Comparison of ENCODE assay signal across 11 cellular contexts in the genomic region with DNA sequence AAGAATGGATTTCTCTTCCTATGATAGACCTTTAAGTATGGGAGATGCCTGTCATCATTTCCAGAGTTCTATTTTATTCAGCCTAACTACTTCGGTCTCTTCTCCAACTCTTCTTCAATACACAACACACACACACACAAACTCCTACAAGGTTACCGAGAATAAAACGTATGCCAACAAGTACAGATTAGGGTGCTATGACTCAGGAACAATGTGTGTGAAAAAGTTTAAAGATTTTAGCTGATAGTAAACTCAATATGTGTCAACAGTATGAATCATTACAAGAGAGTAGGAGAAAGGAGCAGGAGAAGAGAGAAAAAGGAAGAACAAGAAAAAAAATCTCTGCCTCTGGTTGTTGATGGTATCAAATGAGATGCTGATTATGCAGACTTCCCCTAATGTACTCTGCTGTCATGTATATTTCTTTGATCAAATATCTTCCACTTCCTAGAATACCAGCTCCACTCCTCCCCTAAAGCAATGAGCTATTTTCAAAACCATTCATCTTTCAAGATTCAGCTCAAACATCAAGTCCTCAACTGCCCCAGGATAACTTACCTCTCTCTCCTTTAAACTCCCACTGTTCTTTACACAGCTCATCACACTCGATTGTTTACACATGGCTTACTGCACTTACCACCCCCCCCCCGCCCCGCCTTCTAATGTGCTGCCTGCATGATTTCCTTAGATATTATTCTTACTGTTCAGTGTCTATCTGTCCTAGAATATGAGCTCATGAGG.
DNase-seq lines count a peak whose midpoint lies in the region; ATAC-seq and TF ChIP-seq lines count a peak whose summit lies in the region.
"Had no signal": no experiment of that assay in that cellular context is flagged by ENCODE, and none has a peak within 500 bp of the region (broad histone marks: within the 10 kb centered on the region; RNA-seq: fewer than 3 reads in every experiment).

No MANE protein-coding gene starts in this region.

- H3K79me1 ChIP-seq in neuronal stem cell (ENCODE audit: low read depth, low read length) = no peaks in the 10 kb centered on the region

- no peaks in the 10 kb centered on the region for H3K79me2 ChIP-seq in OCI-LY3 (ENCODE audit: low read length)

- no peaks in the 10 kb centered on the region for H3K9me3 Mint-ChIP-seq in activated T-cell treated with anti-CD3 and anti-CD28 coated beads, Interleukin-2, amount 50 U/mL, for 72 hours
- H3K9me3 Mint-ChIP-seq: CD4-positive, alpha-beta T cell had no signal

- no peak overlapping the region for H2BK120ac ChIP-seq in neuronal stem cell (ENCODE audit: low read depth, low read length)

- H2AFZ ChIP-seq in OCI-LY3 (ENCODE audit: low read depth, low read length) (no peak overlapping the region), neuronal stem cell (ENCODE audit: low read length) (no peak overlapping the region)

- no peaks in the 10 kb centered on the region for H4K20me1 ChIP-seq in OCI-LY3 (ENCODE audit: insufficient read depth, low read length)

- H3K4me1 Mint-ChIP-seq in activated T-cell treated with anti-CD3 and anti-CD28 coated beads, Interleukin-2, amount 50 U/mL, for 72 hours (ENCODE audit: low read depth) = peaks cover 19% of the 10 kb centered on the region

- ATAC-seq in activated T-cell treated with anti-CD3 and anti-CD28 coated beads, Interleukin-2, amount 50 U/mL, for 72 hours (replicated peaks in 1 of 2) = peak; percentile 81 to 83

- H3K27me3 Mint-ChIP-seq in activated T-cell treated with anti-CD3 and anti-CD28 coated beads, Interleukin-2, amount 50 U/mL, for 72 hours (ENCODE audit: low read depth) = peaks cover 24% of the 10 kb centered on the region

- peak overlapping the region; percentile 1 for H3K27ac Mint-ChIP-seq in activated T-cell treated with anti-CD3 and anti-CD28 coated beads, Interleukin-2, amount 50 U/mL, for 72 hours
- H3K27ac Mint-ChIP-seq: CD4-positive, alpha-beta T cell had no signal

- peak overlapping the region; percentile 7; the same call in 1 of the 2 replicates for H3K27ac ChIP-seq in OCI-LY3 (ENCODE audit: low read length)
- H3K27ac ChIP-seq in testis = peak overlapping the region; percentile 64 to 69
- H3K27ac ChIP-seq in neuronal stem cell (replicated peaks; ENCODE audit: low read length) = no peak overlapping the region

- no peak overlapping the region for H3K23ac ChIP-seq in neuronal stem cell (ENCODE audit: low read depth, low read length, poor library complexity)

- H3K36me3 Mint-ChIP-seq in activated T-cell treated with anti-CD3 and anti-CD28 coated beads, Interleukin-2, amount 50 U/mL, for 72 hours (ENCODE audit: insufficient read depth in 2 of 2) = no peaks in the 10 kb centered on the region

- no peak overlapping the region for H2BK5ac ChIP-seq in neuronal stem cell (ENCODE audit: low read length)

- H3K4me3 Mint-ChIP-seq in activated T-cell treated with anti-CD3 and anti-CD28 coated beads, Interleukin-2, amount 50 U/mL, for 72 hours = peak overlapping the region in 1 of 2 donors; percentile 17
- H3K4me3 Mint-ChIP-seq: CD4-positive, alpha-beta T cell had no signal

- H3K18ac ChIP-seq in neuronal stem cell (ENCODE audit: low read length) = no peak overlapping the region

- peak overlapping the region; percentile 76 for H3K4me2 ChIP-seq in OCI-LY3 (ENCODE audit: low read length)
- H3K4me2 ChIP-seq in neuronal stem cell (ENCODE audit: insufficient read depth, low read length, poor library complexity, severe bottlenecking) = no peak overlapping the region

- no peak for DNase-seq in activated T-cell treated with anti-CD3 and anti-CD28 coated beads, Interleukin-2, amount 50 U/mL, for 72 hours
- DNase-seq in activated T-cell treated with anti-CD3 and anti-CD28 coated beads for 4 hours (no peak), fibroblast of pulmonary artery (ENCODE audit: low read depth) (peak; percentile 89), testis (no peak), amygdala (lab: John Stamatoyannopoulos, UW) (no peak), neuronal stem cell (ENCODE audit: low spot score) (no peak), lower leg skin (ENCODE audit: low spot score in 2 of 2) (no peak)
- DNase-seq: CD4-positive, alpha-beta T cell; NCI-H1694; stimulated activated CD4-positive, alpha-beta T cell treated with anti-CD3 and anti-CD28 coated beads, Interleukin-1b, Interleukin-23, amount 100 ng/mL, for 48 hours had no signal

- H3K14ac ChIP-seq in neuronal stem cell (ENCODE audit: low read length) = no peak overlapping the region

- no peak overlapping the region for H4K8ac ChIP-seq in neuronal stem cell (ENCODE audit: low read depth, low read length)

- H3K9me3 ChIP-seq in OCI-LY3 (ENCODE audit: insufficient read depth, low read length) = no peaks in the 10 kb centered on the region
- H3K9me3 ChIP-seq in testis = no peaks in the 10 kb centered on the region
- no peaks in the 10 kb centered on the region for H3K9me3 ChIP-seq in neuronal stem cell (replicated peaks in 1 of 2; ENCODE audit: control insufficient read depth in 2 of 2, insufficient read depth in 1 of 2, low read depth in 1 of 2, low read length in 2 of 2)

- H3K4me3 ChIP-seq in OCI-LY3 (ENCODE audit: low read length) = peak overlapping the region; percentile 53
- H3K4me3 ChIP-seq in fibroblast of pulmonary artery (replicated peaks; ENCODE audit: low read depth, low read length) = no peak overlapping the region
- no peak overlapping the region for H3K4me3 ChIP-seq in testis
- no peak overlapping the region for H3K4me3 ChIP-seq in neuronal stem cell (ENCODE audit: low read length in 2 of 2)
- H3K4me3 ChIP-seq in lower leg skin (ENCODE audit: low read depth, poor library complexity, severe bottlenecking) = no peak overlapping the region

- WGBS in testis, 2 donors = 57 to 73% methylated on average over 6 of the region's 6 CpGs
- WGBS in neuronal stem cell (ENCODE audit: extremely low coverage in 2 of 2, insufficient read length in 2 of 2, insufficient replicate concordance in 1 of 2), 2 donors = 100% methylated on average over 3 of the region's 6 CpGs; no CpG with 5 or more reads in 1 of the 2 donors
- WGBS in lower leg skin, 2 donors = 46 to 50% methylated on average over 6 of the region's 6 CpGs

- H4K91ac ChIP-seq in neuronal stem cell (ENCODE audit: low read depth, low read length, poor library complexity) = no peak overlapping the region

- no peak overlapping the region for H3K4ac ChIP-seq in neuronal stem cell (ENCODE audit: low read length)

- no peak overlapping the region for H2AK5ac ChIP-seq in neuronal stem cell (ENCODE audit: low read depth, low read length)

- TF ChIP-seq CTCF in OCI-LY3 (IDR thresholded peaks at IDR 0.05; ENCODE audit: low read depth, low read length) = no peak
- TF ChIP-seq CTCF in fibroblast of pulmonary artery (IDR thresholded peaks at IDR 0.05; ENCODE audit: low read length, missing control alignments) = no peak
- TF ChIP-seq CTCF in testis (IDR thresholded peaks at IDR 0.05) = no peak
- TF ChIP-seq CTCF in lower leg skin (IDR thresholded peaks at IDR 0.05) = no peak

- no peak overlapping the region for H3K9ac ChIP-seq in OCI-LY3 (ENCODE audit: low read length)
- no peak overlapping the region for H3K9ac ChIP-seq in neuronal stem cell (ENCODE audit: low read depth, low read length, poor library complexity)

- H3K36me3 ChIP-seq in OCI-LY3 (replicated peaks; ENCODE audit: low read depth, low read length) (no peaks in the 10 kb centered on the region), testis (ENCODE audit: low read depth, missing control alignments) (no peaks in the 10 kb centered on the region), neuronal stem cell (replicated peaks in 1 of 2; ENCODE audit: control insufficient read depth in 2 of 2, insufficient read depth in 2 of 2, low read length in 2 of 2) (no peaks in the 10 kb centered on the region)

- H3K27me3 ChIP-seq in OCI-LY3 (ENCODE audit: low read depth, low read length) (peaks cover 28% of the 10 kb centered on the region), testis (no peaks in the 10 kb centered on the region), neuronal stem cell (ENCODE audit: control insufficient read depth in 3 of 3, insufficient read depth in 3 of 3, low read depth in 1 of 3, low read length in 3 of 3) (peaks cover 0 to 9% (median 3%) of the 10 kb centered on the region in 3 experiments)

- TF ChIP-seq POLR2A in testis (IDR thresholded peaks at IDR 0.05) (no peak), lower leg skin (IDR thresholded peaks at IDR 0.05) (no peak)

- intact Hi-C loops in testis (cut with DNase I; ENCODE audit: low total_unique reads) (no loop called here), lower leg skin (cut with DNase I; ENCODE audit: low total_unique reads) (no loop called here)

- no peak overlapping the region for H2BK12ac ChIP-seq in neuronal stem cell (ENCODE audit: low read length)

- H3K4me1 ChIP-seq in OCI-LY3 (ENCODE audit: low read length) = peaks cover 23% of the 10 kb centered on the region
- peaks cover 28% of the 10 kb centered on the region for H3K4me1 ChIP-seq in testis
- peaks cover 0 to 3% of the 10 kb centered on the region in 2 donors for H3K4me1 ChIP-seq in neuronal stem cell (ENCODE audit: control insufficient read depth in 2 of 2, insufficient read depth in 1 of 2, low read depth in 1 of 2, low read length in 2 of 2)

- H2BK15ac ChIP-seq in neuronal stem cell (ENCODE audit: low read length) = no peak overlapping the region
